Comparison of ENCODE assay signal across 9 cellular contexts in the genomic region with DNA sequence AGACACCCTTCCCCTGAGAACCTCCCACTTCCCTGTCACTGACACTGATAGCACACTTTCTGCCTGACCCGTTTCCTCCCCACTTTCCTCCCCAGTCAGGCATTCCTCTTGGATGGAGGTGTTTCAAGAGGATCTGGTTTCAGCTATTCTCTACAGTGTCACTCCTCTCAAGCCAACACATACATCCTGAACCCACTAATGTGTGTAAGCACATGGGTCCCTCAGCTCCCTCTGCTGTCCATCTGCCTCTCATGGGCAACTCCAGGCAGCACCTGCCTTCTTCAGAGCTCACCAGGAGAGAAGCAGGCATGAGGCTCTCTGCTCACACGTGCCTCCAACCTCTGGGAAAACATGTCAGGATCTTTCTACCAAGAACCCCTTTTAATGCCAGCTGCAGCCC.
DNase-seq lines count a peak whose midpoint lies in the region; ATAC-seq and TF ChIP-seq lines count a peak whose summit lies in the region.
"Had no signal": no experiment of that assay in that cellular context is flagged by ENCODE, and none has a peak within 500 bp of the region (broad histone marks: within the 10 kb centered on the region; RNA-seq: fewer than 3 reads in every experiment).

No MANE protein-coding gene starts in this region.

- H3K4me1 ChIP-seq in neural progenitor cell, result no peaks in the 10 kb centered on the region

- peaks cover 2% of the 10 kb centered on the region for H3K27me3 Mint-ChIP-seq in neural progenitor cell (ENCODE audit: insufficient read depth, low read depth)
- H3K27me3 Mint-ChIP-seq in activated CD4-positive, alpha-beta memory T cell treated with anti-CD3 and anti-CD28 coated beads for 36 hours, result no peaks in the 10 kb centered on the region
- H3K27me3 Mint-ChIP-seq: brain, naive B cell had no signal

- H3K27ac Mint-ChIP-seq in neural progenitor cell, result no peak overlapping the region
- no peak overlapping the region for H3K27ac Mint-ChIP-seq in activated CD4-positive, alpha-beta memory T cell treated with anti-CD3 and anti-CD28 coated beads for 36 hours
- H3K27ac Mint-ChIP-seq: brain, naive B cell had no signal

- CTCF ChIA-PET in activated CD4-positive, alpha-beta memory T cell treated with anti-CD3 and anti-CD28 coated beads for 36 hours (lab: Charles Lee), result no interaction called here

- H3K36me3 Mint-ChIP-seq in neural progenitor cell, result no peaks in the 10 kb centered on the region
- no peaks in the 10 kb centered on the region for H3K36me3 Mint-ChIP-seq in activated CD4-positive, alpha-beta memory T cell treated with anti-CD3 and anti-CD28 coated beads for 36 hours
- H3K36me3 Mint-ChIP-seq: brain, naive B cell had no signal

- H3K79me2 ChIP-seq in neural progenitor cell (ENCODE audit: low read depth), result no peaks in the 10 kb centered on the region

- no peaks in the 10 kb centered on the region for H4K20me1 ChIP-seq in neural progenitor cell (ENCODE audit: low read depth)

- POLR2A ChIA-PET in activated CD4-positive, alpha-beta memory T cell treated with anti-CD3 and anti-CD28 coated beads for 36 hours (lab: Charles Lee), result no interaction called here

- no peak overlapping the region for H3K4me2 ChIP-seq in neural progenitor cell

- no peaks in the 10 kb centered on the region for H3K4me1 Mint-ChIP-seq in neural progenitor cell
- no peaks in the 10 kb centered on the region for H3K4me1 Mint-ChIP-seq in activated CD4-positive, alpha-beta memory T cell treated with anti-CD3 and anti-CD28 coated beads for 36 hours (ENCODE audit: low read depth)
- H3K4me1 Mint-ChIP-seq: brain, naive B cell had no signal

- H3K4me3 ChIP-seq in H7 (ENCODE audit: insufficient read depth, low read depth, low read length) (no peak overlapping the region), neural progenitor cell (no peak overlapping the region)

- peak; percentile 22 for TF ChIP-seq CTCF in neural progenitor cell (IDR thresholded peaks at IDR 0.05)

- H3K36me3 ChIP-seq in H7 (replicated peaks; ENCODE audit: control insufficient read depth, insufficient read depth, low read length), result no peaks in the 10 kb centered on the region
- H3K36me3 ChIP-seq in neural progenitor cell, result no peaks in the 10 kb centered on the region

- H3F3A ChIP-seq in neural progenitor cell (ENCODE audit: low read depth), result no peaks in the 10 kb centered on the region

- no peaks in the 10 kb centered on the region for H3K9me3 ChIP-seq in neural progenitor cell (ENCODE audit: low read depth)

- H3K9ac ChIP-seq in neural progenitor cell, result no peak overlapping the region

- peak; percentile 90 for ATAC-seq in GM18511 (IDR thresholded peaks at IDR 0.05; ENCODE audit: unreplicated experiment)
- no peak for ATAC-seq in esophagus mucosa

- H3K9me3 Mint-ChIP-seq in neural progenitor cell, result no peaks in the 10 kb centered on the region
- H3K9me3 Mint-ChIP-seq in activated CD4-positive, alpha-beta memory T cell treated with anti-CD3 and anti-CD28 coated beads for 36 hours, result no peaks in the 10 kb centered on the region
- H3K9me3 Mint-ChIP-seq: brain had no signal

- intact Hi-C loops in activated CD4-positive, alpha-beta memory T cell treated with anti-CD3 and anti-CD28 coated beads for 36 hours (cut with micrococcal nuclease), result no loop called here

- H3K4me3 Mint-ChIP-seq in neural progenitor cell, result no peak overlapping the region
- no peak overlapping the region for H3K4me3 Mint-ChIP-seq in activated CD4-positive, alpha-beta memory T cell treated with anti-CD3 and anti-CD28 coated beads for 36 hours
- H3K4me3 Mint-ChIP-seq: brain, naive B cell had no signal

- H3K27me3 ChIP-seq in H7 (ENCODE audit: control insufficient read depth, insufficient read depth, low read length), result no peaks in the 10 kb centered on the region
- no peaks in the 10 kb centered on the region for H3K27me3 ChIP-seq in neural progenitor cell

- DNase-seq in H7, result peak; percentile 18
- peak; percentile 52 for DNase-seq in NCI-H69 (lab: John Stamatoyannopoulos, UW)
- peak; percentile 28 for DNase-seq in neural progenitor cell (ENCODE audit: low spot score)
- no peak for DNase-seq in GM19240 (ENCODE audit: insufficient read length, low spot score)
- DNase-seq in activated CD4-positive, alpha-beta memory T cell treated with anti-CD3 and anti-CD28 coated beads for 36 hours, result no peak
- DNase-seq: naive B cell had no signal

- H2AFZ ChIP-seq in neural progenitor cell (replicated peaks), result peak overlapping the region; percentile 61

- H3K27ac ChIP-seq in neural progenitor cell, result no peak overlapping the region

Comparison
In these comparisons a context has a peak if more than half of its experiments do, and no peak if none do; other contexts are left out.
1. DNase-seq: peak in H7 (single experiment), NCI-H69 (single experiment) and neural progenitor cell (single experiment); none in GM19240 (single experiment) and activated CD4-positive, alpha-beta memory T cell treated with anti-CD3 and anti-CD28 coated beads for 36 hours (single experiment).